ENCODE assay signal across 14 cellular contexts in genomic region chr15:49242820-49243219, GRCh38.
A peak's percentile ranks its signal among the peaks of the same experiment; 100 is the strongest.
DNase-seq lines count a peak whose midpoint lies in the region; ATAC-seq and TF ChIP-seq lines count a peak whose summit lies in the region.
"Had no signal": no experiment of that assay in that cellular context is flagged by ENCODE, and none has a peak within 500 bp of the region (broad histone marks: within the 10 kb centered on the region; RNA-seq: fewer than 3 reads in every experiment).

No MANE protein-coding gene starts in this region.

- in situ Hi-C loops in ACHN (cut with HindIII; ENCODE audit: low pct_ligation_motif_present, low pct_unique_long_range_greater_than_20kb, low sequenced_read_pairs) (no loop called here), astrocyte of the cerebellum (cut with HindIII; ENCODE audit: low sequenced_read_pairs) (no loop called here)

- H3K4me3 ChIP-seq in astrocyte of the cerebellum (ENCODE audit: low read depth, low read length), result no peak overlapping the region
- H3K4me3 ChIP-seq: skin epidermis, upper lobe of left lung had no signal

- TF ChIP-seq CTCF in astrocyte of the cerebellum (IDR thresholded peaks at IDR 0.05; ENCODE audit: low read depth, low read length, missing control alignments), result no peak

- no peak for ATAC-seq in GM21576 (IDR thresholded peaks at IDR 0.05; ENCODE audit: unreplicated experiment)
- ATAC-seq: effector memory CD8-positive, alpha-beta T cell; T-helper 17 cell had no signal

- peak; percentile 42 for DNase-seq in ACHN
- DNase-seq in HCEC 1CT, result peak; percentile 91
- peak; percentile 92 for DNase-seq in astrocyte of the cerebellum (ENCODE audit: low read depth)
- DNase-seq in iPS-NIHi7 (ENCODE audit: extremely low spot score), result peak; percentile 53
- DNase-seq in activated CD4-positive, CD25-positive, alpha-beta regulatory T cell treated with anti-CD3 and anti-CD28 coated beads, Interleukin-2, amount 50 U/mL, for 72 hours, result no peak
- no peak for DNase-seq in RPMI8226
- DNase-seq in stimulated activated naive CD4-positive, alpha-beta T cell (lab: John Stamatoyannopoulos, UW), result no peak
- DNase-seq: activated naive CD8-positive, alpha-beta T cell treated with anti-CD3 and anti-CD28 coated beads for 36 hours; effector memory CD8-positive, alpha-beta T cell; naive B cell; T-helper 17 cell; upper lobe of left lung had no signal

Comparison
In these comparisons a context has a peak if more than half of its experiments do, and no peak if none do; other contexts are left out.
1. DNase-seq: peak in ACHN (single experiment), HCEC 1CT (single experiment), astrocyte of the cerebellum (single experiment) and iPS-NIHi7 (single experiment); none in activated CD4-positive, CD25-positive, alpha-beta regulatory T cell treated with anti-CD3 and anti-CD28 coated beads, Interleukin-2, amount 50 U/mL, for 72 hours (single experiment), RPMI8226 (single experiment) and stimulated activated naive CD4-positive, alpha-beta T cell (0 of 6).